Comparison of ENCODE assay signal across 9 cellular contexts in genomic region chr3:17743660-17743995, GRCh38. TPM values are rescaled to one million over a fixed set of nuclear protein-coding genes. Genes with fewer than 3 reads are reported as not detected.
DNase-seq lines count a peak whose midpoint lies in the region; ATAC-seq and TF ChIP-seq lines count a peak whose summit lies in the region.
"Had no signal": no experiment of that assay in that cellular context is flagged by ENCODE, and none has a peak within 500 bp of the region (broad histone marks: within the 10 kb centered on the region; RNA-seq: fewer than 3 reads in every experiment).

No MANE protein-coding gene starts in this region.

- peak overlapping the region; percentile 99 for H3K4me3 ChIP-seq in GM12865 (ENCODE audit: low read depth, low read length)
- no peak overlapping the region for H3K4me3 ChIP-seq in Peyer's patch
- no peak overlapping the region for H3K4me3 ChIP-seq in prostate gland

- H3K36me3 Mint-ChIP-seq in endothelial cell (ENCODE audit: low read depth, unreplicated experiment), result peaks cover 5% of the 10 kb centered on the region

- no peak for ATAC-seq in HG03139 (IDR thresholded peaks at IDR 0.05; ENCODE audit: unreplicated experiment)

- H3K9me3 ChIP-seq in Peyer's patch (no peaks in the 10 kb centered on the region), prostate gland (no peaks in the 10 kb centered on the region)

- H3K27ac ChIP-seq in Peyer's patch (peak overlapping the region; percentile 93 to 99 (median 98)), prostate gland (peak overlapping the region; percentile 93 to 98)

- H3K27ac Mint-ChIP-seq in endothelial cell (ENCODE audit: unreplicated experiment), result peak overlapping the region; percentile 48

- peak overlapping the region; percentile 94 for H3K4me3 Mint-ChIP-seq in endothelial cell (ENCODE audit: unreplicated experiment)

- 9% methylated on average over 1 of the region's 1 CpG for WGBS in prostate gland

- no peak for TF ChIP-seq POLR2A in Peyer's patch (IDR thresholded peaks at IDR 0.05)
- no peak for TF ChIP-seq POLR2A in prostate gland (IDR thresholded peaks at IDR 0.05)

- DNase-seq in GM12865 (ENCODE audit: low read depth) (no peak), Peyer's patch (no peak), endothelial cell (ENCODE audit: low spot score) (no peak), prostate gland (ENCODE audit: low spot score) (no peak), mucosa of gallbladder (ENCODE audit: low spot score) (no peak), NCI-H1048 (lab: John Stamatoyannopoulos, UW) (no peak), medulla oblongata (ENCODE audit: extremely low spot score) (no peak)
- DNase-seq: NCI-H1694 treated with DMSO at 0.1 percent for 48 hours had no signal

- H3K27me3 ChIP-seq in Peyer's patch (no peaks in the 10 kb centered on the region), prostate gland (replicated peaks; ENCODE audit: insufficient read depth) (no peaks in the 10 kb centered on the region)

- no peaks in the 10 kb centered on the region for H3K27me3 Mint-ChIP-seq in endothelial cell (ENCODE audit: unreplicated experiment)

- intact Hi-C loops in prostate gland (cut with DNase I), result no loop called here

- H3K4me1 Mint-ChIP-seq in endothelial cell (ENCODE audit: unreplicated experiment), result peaks cover 29% of the 10 kb centered on the region

- no peak for TF ChIP-seq CTCF in GM12865 (IDR thresholded peaks at IDR 0.05; ENCODE audit: insufficient read depth, low read depth, low read length, missing control alignments)
- TF ChIP-seq CTCF in Peyer's patch (IDR thresholded peaks at IDR 0.05), result no peak
- no peak for TF ChIP-seq CTCF in endothelial cell (IDR thresholded peaks at IDR 0.05; ENCODE audit: unreplicated experiment)
- no peak for TF ChIP-seq CTCF in prostate gland (IDR thresholded peaks at IDR 0.05)

- no peaks in the 10 kb centered on the region for H3K9me3 Mint-ChIP-seq in endothelial cell (ENCODE audit: unreplicated experiment)

- H3K4me1 ChIP-seq in Peyer's patch (peaks cover 0 to 13% (median 3%) of the 10 kb centered on the region in 4 donors), prostate gland (replicated peaks) (no peaks in the 10 kb centered on the region)

- H3K36me3 ChIP-seq in Peyer's patch (no peaks in the 10 kb centered on the region), prostate gland (no peaks in the 10 kb centered on the region)

RNA-seq across cellular contexts. Expression of gene TBC1D5, which starts 1.2 kb away (rescaled TPM):
- 100 to 1,000 TPM in 1 of 4 donors, 10 to 100 TPM in 3; 29.2 to 114 (median 53.4) TPM for total RNA-seq in Peyer's patch
- 48.2 TPM for total RNA-seq in endothelial cell (ENCODE audit: unreplicated experiment)
- total RNA-seq in prostate gland, result 10 to 100 TPM; 64.8 to 99.2 TPM
- 60.0 TPM for total RNA-seq in mucosa of gallbladder
